8 cellular contexts compared by ENCODE assay signal in genomic region chr1:40096977-40097782, GRCh38. TPM values are rescaled to one million over a fixed set of nuclear protein-coding genes. Genes with fewer than 3 reads are reported as not detected.
DNase-seq lines count a peak whose midpoint lies in the region; ATAC-seq and TF ChIP-seq lines count a peak whose summit lies in the region.

Gene PPT1, minus strand, starts transcription at chr1:40097252. Its CDS starts 14 bp downstream, at chr1:40097238.

- H3K4me1 ChIP-seq in adrenal gland (replicated peaks in 1 of 2) (peaks cover 0 to 11% of the 10 kb centered on the region in 2 donors), upper lobe of right lung (peaks cover 12% of the 10 kb centered on the region)

- peaks cover 6% of the 10 kb centered on the region for H3K4me1 Mint-ChIP-seq in progenitor cell of endocrine pancreas (ENCODE audit: low read depth)

- peak within 1 kb of the TSS; percentile 90 for H3K27ac Mint-ChIP-seq in progenitor cell of endocrine pancreas

- TF ChIP-seq CTCF in adrenal gland (IDR thresholded peaks at IDR 0.05), result peak in 2 of 6 experiments; percentile 20
- no peak for TF ChIP-seq CTCF in progenitor cell of endocrine pancreas (IDR thresholded peaks at IDR 0.05; ENCODE audit: unreplicated experiment)
- TF ChIP-seq CTCF in upper lobe of right lung (IDR thresholded peaks at IDR 0.05), result peak; percentile 21

- DNase-seq in EL (peak; percentile 73), H7 (peak; percentile 92), NCI-H1092 (lab: John Stamatoyannopoulos, UW) (peak; percentile 91), adrenal gland (peak; percentile 70 to 86 (median 76)), left cardiac atrium (peak; percentile 85), progenitor cell of endocrine pancreas (ENCODE audit: low spot score, unreplicated experiment) (peak; percentile 55), upper lobe of right lung (peak; percentile 93)

- no peaks in the 10 kb centered on the region for H3K9me3 ChIP-seq in adrenal gland (replicated peaks in 1 of 3)
- H3K9me3 ChIP-seq in upper lobe of right lung, result no peaks in the 10 kb centered on the region

- H3K27me3 ChIP-seq in H7 (ENCODE audit: control insufficient read depth, insufficient read depth, low read length) (peaks cover 3% of the 10 kb centered on the region; the same call in 1 of the 2 replicates), adrenal gland (no peaks in the 10 kb centered on the region), upper lobe of right lung (no peaks in the 10 kb centered on the region)

- peak within 1 kb of the TSS; percentile 88 for H3K4me3 Mint-ChIP-seq in progenitor cell of endocrine pancreas (ENCODE audit: low read depth)

- H3K36me3 Mint-ChIP-seq in progenitor cell of endocrine pancreas (ENCODE audit: insufficient read depth), result peaks cover 5% of the 10 kb centered on the region

- intact Hi-C loops in T-helper 1 cell treated with Interleukin-12 subunit alpha and Interleukin-12 subunit beta and Interleukin-4 antibody, amounts not matched to agents 30 ng/mL and 1 ng/mL, for 36 hours (cut with micrococcal nuclease), result loop anchor here (1.0 to 5.0 kb wide), 8 partner anchors 56 to 412 kb away; partner anchors contain the start of genes EXO5 and RLF
- intact Hi-C loops in adrenal gland (cut with DNase I) (no loop called here), left cardiac atrium (cut with DNase I) (no loop called here), upper lobe of right lung (cut with DNase I) (no loop called here)

- no peaks in the 10 kb centered on the region for H3K36me3 ChIP-seq in H7 (replicated peaks; ENCODE audit: control insufficient read depth, insufficient read depth, low read length)
- no peaks in the 10 kb centered on the region for H3K36me3 ChIP-seq in adrenal gland (replicated peaks in 1 of 2)
- H3K36me3 ChIP-seq in upper lobe of right lung, result peaks cover 1% of the 10 kb centered on the region

- ATAC-seq in left cardiac atrium (peak; percentile 96 to 98), upper lobe of right lung (peak; percentile 97)

- H3K27ac ChIP-seq in adrenal gland (peak within 1 kb of the TSS in 4 of 5 donors; percentile 35 to 81 (median 48)), upper lobe of right lung (peak within 1 kb of the TSS; percentile 60)

- H3K9me3 Mint-ChIP-seq in progenitor cell of endocrine pancreas (ENCODE audit: low read depth), result peaks cover 4% of the 10 kb centered on the region

- WGBS in adrenal gland, 4 donors, result 0 to 1% (median 0%) methylated on average over 19 to 51 of the region's 51 CpGs

- H3K4me3 ChIP-seq in H7 (ENCODE audit: insufficient read depth, low read depth, low read length) (peak within 1 kb of the TSS; percentile 79), adrenal gland (peak within 1 kb of the TSS in 3 of 4 donors; percentile 50 to 79 (median 71)), upper lobe of right lung (peak within 1 kb of the TSS; percentile 78)

- peak in 1 of 2 donors; percentile 44 for TF ChIP-seq POLR2A in adrenal gland (IDR thresholded peaks at IDR 0.05)

- peaks cover 25% of the 10 kb centered on the region for H3K27me3 Mint-ChIP-seq in progenitor cell of endocrine pancreas

RNA-seq across cellular contexts. Expression of gene PPT1, which starts in this region (rescaled TPM):
- total RNA-seq in H7 (2014; rRNA removed; shearing (Covaris generic)), result 108 and 121 TPM in 2 replicates
- total RNA-seq in T-helper 1 cell treated with Interleukin-12 subunit alpha and Interleukin-12 subunit beta and Interleukin-4 antibody, amounts not matched to agents 30 ng/mL and 1 ng/mL, for 36 hours, result 116 and 124 TPM in 2 replicates
- total RNA-seq in adrenal gland (100 to 1,000 TPM in 2 of 8 donors, 10 to 100 TPM in 6; 72.1 to 112 (median 80.8) TPM), left cardiac atrium (10 to 100 TPM; 51.7 to 64.7 TPM), progenitor cell of endocrine pancreas (64.6 and 67.3 TPM in 2 replicates), upper lobe of right lung (166 TPM)
- polyA plus RNA-seq in adrenal gland, result 100 to 1,000 TPM in 1 of 3 donors, 10 to 100 TPM in 2; 55.3 to 136 (median 59.4) TPM

Comparison
In these comparisons a context has a peak if more than half of its experiments do, and no peak if none do; other contexts are left out.
1. Peak in every context shown above with its lines: DNase-seq, ATAC-seq, H3K4me3 ChIP-seq and H3K27ac ChIP-seq.